Comparison of ENCODE assay signal across 8 cellular contexts in the genomic region with DNA sequence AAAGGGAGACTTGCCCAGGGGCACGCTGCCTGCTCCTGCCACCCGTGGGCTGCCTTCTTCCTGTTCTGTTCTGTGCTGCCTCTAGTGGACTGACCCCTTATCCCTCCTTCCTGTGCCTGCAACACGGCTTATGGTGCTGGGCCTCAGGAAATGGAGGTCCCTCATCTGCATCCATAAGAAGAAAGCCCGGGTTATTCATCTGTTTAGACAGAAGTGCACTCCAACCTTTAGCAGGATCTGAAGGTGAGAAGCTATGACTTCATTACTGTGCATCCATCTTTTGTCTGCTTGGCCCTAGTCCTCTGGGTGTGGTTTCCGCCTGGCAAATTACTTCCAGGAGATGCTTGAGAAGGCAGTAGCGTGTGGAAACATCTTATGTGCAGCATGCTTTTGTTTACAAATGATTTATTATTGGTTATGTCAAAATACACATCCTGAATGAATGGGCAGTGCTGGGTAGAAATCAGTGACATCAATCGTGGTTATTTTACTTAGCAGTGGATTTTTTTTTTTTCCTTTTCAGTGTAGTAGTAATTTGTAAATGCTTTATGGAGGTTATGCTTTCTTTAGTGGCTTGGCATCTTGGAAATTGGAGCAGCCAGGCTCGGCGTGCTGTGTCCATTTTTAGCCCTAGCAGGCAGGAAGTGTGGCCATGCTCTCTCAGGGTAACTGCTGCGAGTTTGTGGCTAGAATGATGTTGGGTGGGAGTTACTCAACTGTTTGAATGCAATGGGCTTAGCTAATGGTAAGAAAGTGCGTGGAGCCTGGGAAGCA. TPM values are rescaled to one million over a fixed set of nuclear protein-coding genes. Genes with fewer than 3 reads are reported as not detected.
DNase-seq lines count a peak whose midpoint lies in the region; ATAC-seq, FAIRE-seq and TF ChIP-seq lines count a peak whose summit lies in the region.

No MANE protein-coding gene starts in this region.

- TF ChIP-seq POLR2A in Peyer's patch (IDR thresholded peaks at IDR 0.05), result no peak

- no peak for TF ChIP-seq CTCF in Peyer's patch (IDR thresholded peaks at IDR 0.05)

- no peaks in the 10 kb centered on the region for H3K27me3 ChIP-seq in Peyer's patch

- no peak overlapping the region for H3K27ac Mint-ChIP-seq in stimulated activated effector memory CD8-positive, alpha-beta T cell treated with anti-CD3 and anti-CD28 coated beads, Interleukin-12 subunit alpha, Interleukin-12 subunit beta, amount 100 ng/mL, for 72 hours

- H3K4me1 Mint-ChIP-seq in stimulated activated effector memory CD8-positive, alpha-beta T cell treated with anti-CD3 and anti-CD28 coated beads, Interleukin-12 subunit alpha, Interleukin-12 subunit beta, amount 100 ng/mL, for 72 hours, result peaks cover 16% of the 10 kb centered on the region

- peaks cover 0 to 21% (median 0%) of the 10 kb centered on the region in 4 donors for H3K4me1 ChIP-seq in Peyer's patch

- no peak overlapping the region for H3K4me3 Mint-ChIP-seq in stimulated activated effector memory CD8-positive, alpha-beta T cell treated with anti-CD3 and anti-CD28 coated beads, Interleukin-12 subunit alpha, Interleukin-12 subunit beta, amount 100 ng/mL, for 72 hours

- H3K36me3 Mint-ChIP-seq in stimulated activated effector memory CD8-positive, alpha-beta T cell treated with anti-CD3 and anti-CD28 coated beads, Interleukin-12 subunit alpha, Interleukin-12 subunit beta, amount 100 ng/mL, for 72 hours, result no peaks in the 10 kb centered on the region

- peak; percentile 45 for ATAC-seq in stimulated activated effector memory CD8-positive, alpha-beta T cell treated with anti-CD3 and anti-CD28 coated beads, Interleukin-12 subunit alpha, Interleukin-12 subunit beta, amount 100 ng/mL, for 72 hours

- peak overlapping the region in 2 of 4 donors; percentile 42 to 62 for H3K27ac ChIP-seq in Peyer's patch

- DNase-seq in DMS53 (lab: John Stamatoyannopoulos, UW) (peak; percentile 24), DMS53 treated with DMSO at 0.1 percent for 48 hours (lab: John Stamatoyannopoulos, UW; ENCODE audit: unreplicated experiment) (no peak), RCC 7860 (ENCODE audit: low spot score) (peak; percentile 81), glomerular visceral epithelial cell (ENCODE audit: extremely low spot score) (peak; percentile 77), NCI-H774 (lab: John Stamatoyannopoulos, UW) (no peak), Peyer's patch (no peak)
- peak in 1 of 2 donors; percentile 41 for DNase-seq in stimulated activated effector memory CD8-positive, alpha-beta T cell treated with anti-CD3 and anti-CD28 coated beads, Interleukin-12 subunit alpha, Interleukin-12 subunit beta, amount 100 ng/mL, for 72 hours (ENCODE audit: low spot score in 2 of 2)
- no peak for DNase-seq in activated CD4-positive, alpha-beta T cell treated with anti-CD3 and anti-CD28 coated beads, Interleukin-2, amount 50 U/mL, for 48 hours

- no peaks in the 10 kb centered on the region for H3K9me3 ChIP-seq in Peyer's patch

- H3K9me3 Mint-ChIP-seq in stimulated activated effector memory CD8-positive, alpha-beta T cell treated with anti-CD3 and anti-CD28 coated beads, Interleukin-12 subunit alpha, Interleukin-12 subunit beta, amount 100 ng/mL, for 72 hours, result no peaks in the 10 kb centered on the region

- peak; percentile 89 for FAIRE-seq in RCC 7860 (lab: Jason Lieb, UNC)

- no peaks in the 10 kb centered on the region for H3K36me3 ChIP-seq in Peyer's patch

- H3K4me3 ChIP-seq in Peyer's patch, result no peak overlapping the region

RNA-seq across cellular contexts. Expression of gene PTPRE, which starts 12.7 kb away (rescaled TPM):
- 10 to 100 TPM; 24.0 to 48.7 (median 35.4) TPM for total RNA-seq in Peyer's patch

RNA-seq across cellular contexts. Expression of gene CLRN3, which starts 26.9 kb away (rescaled TPM):
- 100 to 1,000 TPM in 2 of 4 donors, 10 to 100 TPM in 1, 1 to 10 TPM in 1; 7.4 to 215 (median 109) TPM for total RNA-seq in Peyer's patch

Comparison
In these comparisons a context has a peak if more than half of its experiments do, and no peak if none do; other contexts are left out.
1. DNase-seq: peak in DMS53 (single experiment), RCC 7860 (single experiment) and glomerular visceral epithelial cell (single experiment); none in DMS53 treated with DMSO at 0.1 percent for 48 hours (single experiment), NCI-H774 (single experiment), activated CD4-positive, alpha-beta T cell treated with anti-CD3 and anti-CD28 coated beads, Interleukin-2, amount 50 U/mL, for 48 hours (0 of 2) and Peyer's patch (0 of 3).